ENCODE assay signal across 1 cellular context in genomic region chr2:150478206-150478974, GRCh38.
TF ChIP-seq lines count a peak whose summit lies in the region.

No MANE protein-coding gene starts in this region.

TF ChIP-seq in HepG2, 621 proteins besides CTCF, POLR2A, EP300 and RAD21 (continued from another document):
- no peak for TF ChIP-seq ZNF318 (CRISPR knock-in tag; IDR thresholded peaks at IDR 0.05)
- TF ChIP-seq NR2F6 (IDR thresholded peaks at IDR 0.05), result no peak
- TF ChIP-seq NR2F6 (CRISPR knock-in tag; IDR thresholded peaks at IDR 0.05), result no peak
- no peak for TF ChIP-seq ZBTB21 (CRISPR knock-in tag; IDR thresholded peaks at IDR 0.05)
- no peak for TF ChIP-seq JUND (CRISPR knock-in tag; IDR thresholded peaks at IDR 0.05)
- no peak for TF ChIP-seq TFDP1 (CRISPR knock-in tag; IDR thresholded peaks at IDR 0.05; ENCODE audit: borderline replicate concordance)
- TF ChIP-seq ZNF691 (CRISPR knock-in tag; IDR thresholded peaks at IDR 0.05; ENCODE audit: borderline replicate concordance, low read depth), result no peak
- TF ChIP-seq ATRX (CRISPR knock-in tag; IDR thresholded peaks at IDR 0.05; ENCODE audit: borderline replicate concordance), result no peak
- no peak for TF ChIP-seq PPARG (CRISPR knock-in tag; conservative IDR thresholded peaks at IDR 0.05)
